Comparison of ENCODE assay signal across 1 cellular context in genomic region chr17:61335845-61336655, GRCh38.
TF ChIP-seq lines count a peak whose summit lies in the region.

No MANE protein-coding gene starts in this region.

TF ChIP-seq in HEK293, 187 proteins besides CTCF, POLR2A, EP300 and RAD21 (continued from another document):
- TF ChIP-seq ZNF561 (tag by site-specific recombination; IDR thresholded peaks at IDR 0.05; ENCODE audit: borderline replicate concordance): peak; percentile 95
- TF ChIP-seq IKZF3 (tag by site-specific recombination; IDR thresholded peaks at IDR 0.05): peak; percentile 98
- peak; percentile 94 for TF ChIP-seq ZNF629 (tag by site-specific recombination; IDR thresholded peaks at IDR 0.05)
- no peak for TF ChIP-seq HOXC10 (CRISPR knock-in tag; IDR thresholded peaks at IDR 0.05)
- peak; percentile 74 for TF ChIP-seq ZBTB20 (tag by site-specific recombination; IDR thresholded peaks at IDR 0.05)
- TF ChIP-seq ZNF10 (tag by site-specific recombination; IDR thresholded peaks at IDR 0.05): peak; percentile 81
